20 cellular contexts compared by ENCODE assay signal in the genomic region with DNA sequence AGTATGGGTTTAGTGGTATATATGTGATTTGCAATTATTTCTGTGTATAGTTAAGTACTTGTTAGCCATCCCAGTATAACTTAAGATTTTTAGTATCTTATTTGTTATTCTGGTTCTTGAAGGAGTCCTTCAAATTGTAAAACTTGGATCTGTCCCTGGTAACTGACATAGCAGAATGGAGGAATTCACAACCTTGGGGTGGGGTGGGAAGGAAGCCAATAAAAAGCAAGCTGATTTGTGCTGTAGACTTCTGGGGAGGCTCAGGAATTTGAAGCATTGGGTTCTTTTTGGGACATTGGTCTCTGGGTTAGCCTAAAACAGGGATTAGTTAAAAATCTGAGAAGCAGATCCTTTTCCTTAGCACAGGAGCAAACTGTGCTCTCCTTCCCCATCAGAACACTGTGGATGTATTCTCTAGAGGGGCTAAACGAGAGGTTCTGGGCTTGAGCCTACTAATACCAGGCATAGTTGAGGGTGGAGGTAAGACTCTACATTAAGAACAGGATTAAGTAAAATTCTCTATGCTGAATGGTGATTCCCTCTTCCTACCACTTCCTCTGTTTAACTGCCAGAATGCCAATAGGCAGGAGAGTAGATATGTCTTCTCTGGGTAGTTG. TPM values are rescaled to one million over a fixed set of nuclear protein-coding genes. Genes with fewer than 3 reads are reported as not detected.
A peak's percentile ranks its signal among the peaks of the same experiment; 100 is the strongest.
DNase-seq lines count a peak whose midpoint lies in the region; ATAC-seq and TF ChIP-seq lines count a peak whose summit lies in the region.
"Had no signal": no experiment of that assay in that cellular context is flagged by ENCODE, and none has a peak within 500 bp of the region (broad histone marks: within the 10 kb centered on the region; RNA-seq: fewer than 3 reads in every experiment).

No MANE protein-coding gene starts in this region.

- H3K9me3 ChIP-seq in SK-N-SH (no peaks in the 10 kb centered on the region), sigmoid colon (no peaks in the 10 kb centered on the region)
- H3K9me3 ChIP-seq: HAP-1 had no signal

- DNase-seq in GM03348 (ENCODE audit: low spot score) (peak; percentile 59), SK-N-SH (no peak), fibroblast of peridontal ligament (ENCODE audit: extremely low read depth) (peak; percentile 66), sigmoid colon (no peak), natural killer cell (no peak), NCI-H2081 treated with DMSO at 0.1 percent for 48 hours (lab: John Stamatoyannopoulos, UW) (no peak), NCI-H1092 treated with DMSO at 0.1 percent for 48 hours (lab: John Stamatoyannopoulos, UW) (no peak)
- DNase-seq: activated CD4-positive, alpha-beta T cell treated with anti-CD3 and anti-CD28 coated beads for 36 hours; activated T-cell treated with anti-CD3 and anti-CD28 coated beads, Interleukin-2, amount 50 U/mL, for 1 hour; amygdala; DMS79 treated with DMSO at 0.1 percent for 48 hours; right cardiac atrium; SHP77 treated with DMSO at 0.1 percent for 48 hours; stimulated activated CD4-positive, alpha-beta T cell treated with anti-CD3 and anti-CD28 coated beads, Interleukin-4, amount 100 ng/mL, for 24 hours; T1000 had no signal

- CTCF ChIA-PET in SK-N-SH (lab: Yijun Ruan, JAX): no interaction called here

- H3K4me1 Mint-ChIP-seq in natural killer cell: peaks cover 34 to 43% of the 10 kb centered on the region in 2 donors

- H3K4me3 ChIP-seq in SK-N-SH (ENCODE audit: low read depth in 2 of 2, low read length in 1 of 2) (no peak overlapping the region), sigmoid colon (no peak overlapping the region)
- H3K4me3 ChIP-seq: HAP-1 had no signal

- H3K4me1 ChIP-seq in SK-N-SH (ENCODE audit: control insufficient read depth in 1 of 2, insufficient read depth in 2 of 2, low read depth in 1 of 2, low read length in 1 of 2) (peaks cover 0 to 13% of the 10 kb centered on the region in 2 experiments; a peak in 1 of 4 replicates), sigmoid colon (peaks cover 0 to 15% (median 11%) of the 10 kb centered on the region in 4 donors)
- H3K4me1 ChIP-seq: HAP-1 had no signal

- no peaks in the 10 kb centered on the region for H3K79me2 ChIP-seq in SK-N-SH (ENCODE audit: insufficient read depth)

- no peaks in the 10 kb centered on the region for H3K27me3 ChIP-seq in SK-N-SH (ENCODE audit: insufficient read depth)
- no peaks in the 10 kb centered on the region for H3K27me3 ChIP-seq in sigmoid colon

- H3K36me3 ChIP-seq in SK-N-SH (replicated peaks in 1 of 2; ENCODE audit: control insufficient read depth in 1 of 2, insufficient read depth in 2 of 2, low read length in 1 of 2) (peaks cover 26 to 78% of the 10 kb centered on the region in 2 experiments), sigmoid colon (peaks cover 6 to 67% (median 23%) of the 10 kb centered on the region in 4 donors)

- no peaks in the 10 kb centered on the region for H3K9me2 ChIP-seq in SK-N-SH

- no peak for TF ChIP-seq EP300 in SK-N-SH (IDR thresholded peaks at IDR 0.05; ENCODE audit: borderline replicate concordance in 1 of 2, low read depth in 1 of 2, low read length in 1 of 2)
- no peak for TF ChIP-seq EP300 in sigmoid colon (IDR thresholded peaks at IDR 0.05)

- POLR2A ChIA-PET in SK-N-SH (lab: Yijun Ruan, JAX): no interaction called here

- H3K27ac ChIP-seq in SK-N-SH (ENCODE audit: low read depth in 2 of 2, low read length in 1 of 2) (peak overlapping the region; percentile 26 to 39; a peak in 3 of 4 replicates), sigmoid colon (peak overlapping the region in 3 of 4 donors; percentile 4 to 43 (median 34))

- intact Hi-C loops in sigmoid colon (cut with DNase I): no loop called here
- intact Hi-C loops in natural killer cell (cut with micrococcal nuclease): no loop called here

- no peaks in the 10 kb centered on the region for H3K27me3 Mint-ChIP-seq in natural killer cell (ENCODE audit: low read depth in 2 of 2)
- H3K27me3 Mint-ChIP-seq: activated CD4-positive, alpha-beta T cell treated with anti-CD3 and anti-CD28 coated beads for 36 hours; IgD-negative memory B cell; natural killer cell treated with Interleukin-12 subunit alpha and Interleukin-12 subunit beta and Interleukin-15 and Interleukin-18, amount 100 ng/mL, for 72 hours had no signal

- H3K9me3 Mint-ChIP-seq in natural killer cell: peaks cover 2% of the 10 kb centered on the region in 2 donors
- H3K9me3 Mint-ChIP-seq: IgD-negative memory B cell had no signal

- peaks cover 29% of the 10 kb centered on the region for H3K36me3 Mint-ChIP-seq in natural killer cell

- H3K4me2 ChIP-seq in SK-N-SH: no peak overlapping the region

- TF ChIP-seq POLR2A in sigmoid colon (IDR thresholded peaks at IDR 0.05): no peak

- WGBS in SK-N-SH (ENCODE audit: low lambda C conversion rate): 82% methylated on average over 1 of the region's 1 CpG
- 86 to 93% methylated on average over 1 of the region's 1 CpG for WGBS in sigmoid colon, 2 donors

- no peak for ATAC-seq in natural killer cell
- ATAC-seq: activated CD4-positive, alpha-beta T cell treated with anti-CD3 and anti-CD28 coated beads for 36 hours; left lobe of liver; natural killer cell treated with Interleukin-12 subunit alpha and Interleukin-12 subunit beta and Interleukin-15 and Interleukin-18, amount 100 ng/mL, for 72 hours had no signal

- peaks cover 10% of the 10 kb centered on the region for H3F3A ChIP-seq in SK-N-SH (replicated peaks; ENCODE audit: insufficient read depth)

- no peak for TF ChIP-seq CTCF in SK-N-SH (IDR thresholded peaks at IDR 0.05)
- TF ChIP-seq CTCF in sigmoid colon (IDR thresholded peaks at IDR 0.05): no peak
- TF ChIP-seq CTCF in natural killer cell (IDR thresholded peaks at IDR 0.05): no peak

- no peak overlapping the region for H3K9ac ChIP-seq in SK-N-SH

- H4K20me1 ChIP-seq in SK-N-SH (ENCODE audit: insufficient read depth): no peaks in the 10 kb centered on the region

- no peak overlapping the region for H3K4me3 Mint-ChIP-seq in natural killer cell
- H3K4me3 Mint-ChIP-seq: activated CD4-positive, alpha-beta T cell treated with anti-CD3 and anti-CD28 coated beads for 36 hours; CD14-positive monocyte; IgD-negative memory B cell; natural killer cell treated with Interleukin-12 subunit alpha and Interleukin-12 subunit beta and Interleukin-15 and Interleukin-18, amount 100 ng/mL, for 72 hours had no signal

- H3K27ac Mint-ChIP-seq in natural killer cell: no peak overlapping the region
- H3K27ac Mint-ChIP-seq: activated CD4-positive, alpha-beta T cell treated with anti-CD3 and anti-CD28 coated beads for 36 hours; IgD-negative memory B cell; natural killer cell treated with Interleukin-12 subunit alpha and Interleukin-12 subunit beta and Interleukin-15 and Interleukin-18, amount 100 ng/mL, for 72 hours had no signal

- no peak for TF ChIP-seq RAD21 in SK-N-SH (IDR thresholded peaks at IDR 0.05; ENCODE audit: low read length)

- no peak overlapping the region for H2AFZ ChIP-seq in SK-N-SH (ENCODE audit: low read depth)

TF ChIP-seq in SK-N-SH, 30 proteins besides CTCF, POLR2A, EP300 and RAD21:
- TF ChIP-seq SIN3A (IDR thresholded peaks at IDR 0.05; ENCODE audit: borderline replicate concordance, low read depth, low read length): no peak
- no peak for TF ChIP-seq FOXM1 (IDR thresholded peaks at IDR 0.05; ENCODE audit: low read depth)
- no peak for TF ChIP-seq FOXJ3 (CRISPR knock-in tag; IDR thresholded peaks at IDR 0.05)
- TF ChIP-seq GATA2 (CRISPR knock-in tag; IDR thresholded peaks at IDR 0.05): no peak
- no peak for TF ChIP-seq CHD2 (IDR thresholded peaks at IDR 0.05; ENCODE audit: low read length, partially characterized antibody)
- no peak for TF ChIP-seq POLR2AphosphoS5 (IDR thresholded peaks at IDR 0.05; ENCODE audit: low read depth, low read length)
- no peak for TF ChIP-seq FOSL2 (IDR thresholded peaks at IDR 0.05; ENCODE audit: borderline replicate concordance, low read depth)
- TF ChIP-seq, protein P1, sequence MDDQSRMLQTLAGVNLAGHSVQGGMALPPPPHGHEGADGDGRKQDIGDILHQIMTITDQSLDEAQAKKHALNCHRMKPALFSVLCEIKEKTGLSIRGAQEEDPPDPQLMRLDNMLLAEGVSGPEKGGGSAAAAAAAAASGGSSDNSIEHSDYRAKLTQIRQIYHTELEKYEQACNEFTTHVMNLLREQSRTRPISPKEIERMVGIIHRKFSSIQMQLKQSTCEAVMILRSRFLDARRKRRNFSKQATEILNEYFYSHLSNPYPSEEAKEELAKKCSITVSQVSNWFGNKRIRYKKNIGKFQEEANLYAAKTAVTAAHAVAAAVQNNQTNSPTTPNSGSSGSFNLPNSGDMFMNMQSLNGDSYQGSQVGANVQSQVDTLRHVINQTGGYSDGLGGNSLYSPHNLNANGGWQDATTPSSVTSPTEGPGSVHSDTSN (IDR thresholded peaks at IDR 0.05): no peak
- TF ChIP-seq YY1 (IDR thresholded peaks at IDR 0.05; ENCODE audit: low read depth): no peak
- TF ChIP-seq, protein P2, sequence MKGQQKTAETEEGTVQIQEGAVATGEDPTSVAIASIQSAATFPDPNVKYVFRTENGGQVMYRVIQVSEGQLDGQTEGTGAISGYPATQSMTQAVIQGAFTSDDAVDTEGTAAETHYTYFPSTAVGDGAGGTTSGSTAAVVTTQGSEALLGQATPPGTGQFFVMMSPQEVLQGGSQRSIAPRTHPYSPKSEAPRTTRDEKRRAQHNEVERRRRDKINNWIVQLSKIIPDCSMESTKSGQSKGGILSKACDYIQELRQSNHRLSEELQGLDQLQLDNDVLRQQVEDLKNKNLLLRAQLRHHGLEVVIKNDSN (IDR thresholded peaks at IDR 0.05; ENCODE audit: borderline replicate concordance, low read depth): no peak
TF ChIP-seq in SK-N-SH: peak in this region for 0.

RNA-seq across cellular contexts. Expression of a gene that starts 42.2 kb away (rescaled TPM):
- polyA plus RNA-seq in SK-N-SH (2012; rRNA removed): 13.4 and 14.8 TPM in 2 replicates
- polyA plus RNA-seq in SK-N-SH (2012; cell fraction: cytosol; rRNA removed): 21.1 and 28.5 TPM in 2 replicates
- 8.8 and 14.2 TPM in 2 replicates for polyA plus RNA-seq in SK-N-SH (2012; cell fraction: nucleus; rRNA removed)
- 10 to 100 TPM; 22.8 to 45.7 (median 29.0) TPM for total RNA-seq in sigmoid colon
- 10 to 100 TPM; 12.7 to 25.6 (median 14.4) TPM for polyA plus RNA-seq in sigmoid colon
- 10 to 100 TPM; 36.7 to 49.7 (median 45.4) TPM for total RNA-seq in natural killer cell

RNA-seq across cellular contexts. Expression of a gene that starts 58.5 kb away (rescaled TPM):
- polyA plus RNA-seq in SK-N-SH (2012; rRNA removed) (10.3 and 12.8 TPM in 2 replicates), sigmoid colon (10 to 100 TPM in 1 of 3 donors, 1 to 10 TPM in 2; 2.8 to 11.7 (median 3.0) TPM)
- polyA plus RNA-seq in SK-N-SH (2012; cell fraction: cytosol; rRNA removed): 10.8 and 11.9 TPM in 2 replicates
- polyA plus RNA-seq in SK-N-SH (2012; cell fraction: nucleus; rRNA removed): 17.4 and 17.6 TPM in 2 replicates
- total RNA-seq in sigmoid colon (10 to 100 TPM; 14.4 to 28.2 (median 22.6) TPM), natural killer cell (10 to 100 TPM; 25.2 to 28.4 (median 27.2) TPM)

Comparison
In these comparisons a context has a peak if more than half of its experiments do, and no peak if none do; other contexts are left out.
1. DNase-seq: peak in GM03348 (single experiment) and fibroblast of peridontal ligament (single experiment); none in SK-N-SH (single experiment), sigmoid colon (single experiment), natural killer cell (single experiment), NCI-H2081 treated with DMSO at 0.1 percent for 48 hours (single experiment) and NCI-H1092 treated with DMSO at 0.1 percent for 48 hours (single experiment).